ENCODE assay signal across 15 cellular contexts in genomic region chr12:10829994-10830393, GRCh38. TPM values are rescaled to one million over a fixed set of nuclear protein-coding genes. Genes with fewer than 3 reads are reported as not detected.
DNase-seq lines count a peak whose midpoint lies in the region; ATAC-seq and TF ChIP-seq lines count a peak whose summit lies in the region.
"Had no signal": no experiment of that assay in that cellular context is flagged by ENCODE, and none has a peak within 500 bp of the region (broad histone marks: within the 10 kb centered on the region; RNA-seq: fewer than 3 reads in every experiment).

No MANE protein-coding gene starts in this region.

- intact Hi-C loops in heart left ventricle (cut with DNase I): no loop called here

- H3K27me3 ChIP-seq in adipocyte (replicated peaks; ENCODE audit: control insufficient read depth, insufficient read depth, low read length) (no peaks in the 10 kb centered on the region), heart left ventricle (no peaks in the 10 kb centered on the region)

- 90 to 99% (median 97%) methylated on average over 1 of the region's 1 CpG for WGBS in heart left ventricle, 4 donors

- TF ChIP-seq POLR2A in heart left ventricle (IDR thresholded peaks at IDR 0.05): no peak

- H3K9me3 ChIP-seq in adipocyte (ENCODE audit: control insufficient read depth, low read length) (no peaks in the 10 kb centered on the region), heart left ventricle (no peaks in the 10 kb centered on the region)
- H3K9me3 ChIP-seq: SK-N-SH had no signal

- no peak for TF ChIP-seq CTCF in AG10803 (conservative IDR thresholded peaks at IDR 0.05; ENCODE audit: low read length)
- TF ChIP-seq CTCF in fibroblast of the aortic adventitia (IDR thresholded peaks at IDR 0.05; ENCODE audit: insufficient read depth, low read length): no peak
- TF ChIP-seq CTCF in heart left ventricle (IDR thresholded peaks at IDR 0.05): no peak

- H3K4me1 ChIP-seq in adipocyte (ENCODE audit: control insufficient read depth, insufficient read depth, low read length) (no peaks in the 10 kb centered on the region), heart left ventricle (no peaks in the 10 kb centered on the region)

- ATAC-seq in heart left ventricle: no peak

- DNase-seq in AG10803 (ENCODE audit: low read depth) (peak; percentile 51), adipocyte (ENCODE audit: low read depth) (peak; percentile 35), fibroblast of the aortic adventitia (ENCODE audit: low read depth) (peak; percentile 7), NCI-H1436 (lab: John Stamatoyannopoulos, UW) (no peak), heart left ventricle (no peak), SKM-1 treated with dmso at 0.1 percent for 144 hours (lab: John Stamatoyannopoulos, UW; ENCODE audit: unreplicated experiment) (no peak)
- DNase-seq: AML-193, COR-L47, H9, NCI-H187 treated with DMSO at 0.1 percent for 48 hours, NCI-H446, NCI-H69, Right ventricle myocardium superior, SK-N-SH had no signal

- H3K27ac ChIP-seq in heart left ventricle: no peak overlapping the region

- H3K4me3 ChIP-seq in AG10803 (ENCODE audit: low read length) (no peak overlapping the region), adipocyte (ENCODE audit: low read length) (no peak overlapping the region), fibroblast of the aortic adventitia (ENCODE audit: low read depth, low read length) (no peak overlapping the region), heart left ventricle (no peak overlapping the region)

- H3K36me3 ChIP-seq in adipocyte (ENCODE audit: control insufficient read depth, insufficient read depth, low read length, severe bottlenecking) (no peaks in the 10 kb centered on the region), heart left ventricle (no peaks in the 10 kb centered on the region)

- H3K9ac ChIP-seq in adipocyte (ENCODE audit: low read length): no peak overlapping the region
- H3K9ac ChIP-seq: SK-N-SH had no signal

RNA-seq across cellular contexts. Expression of gene TAS2R10, which starts 3.8 kb away (rescaled TPM):
- 2.3 TPM in 1 of 2 replicates, not detected in the other for total RNA-seq in fibroblast of the aortic adventitia (ENCODE audit: low replicate concordance)
- under 1 TPM in 3 of 9 donors, not detected in 6; 0.37 to 0.51 (median 0.41) TPM for total RNA-seq in heart left ventricle
- not detected for polyA plus RNA-seq in heart left ventricle
- total RNA-seq: Right ventricle myocardium superior had no signal

RNA-seq across cellular contexts. Expression of gene PRR4, which starts 19.3 kb away (rescaled TPM):
- total RNA-seq in fibroblast of the aortic adventitia (ENCODE audit: low replicate concordance): 3.4 and 7.1 TPM in 2 replicates
- 1 to 10 TPM in 6 of 9 donors, under 1 TPM in 1, not detected in 2; 0.85 to 3.9 (median 1.7) TPM for total RNA-seq in heart left ventricle
- 1 to 10 TPM; 2.9 to 5.5 TPM for polyA plus RNA-seq in heart left ventricle

RNA-seq across cellular contexts. Expression of gene TAS2R9, which starts 20.0 kb away (rescaled TPM):
- 0.09 TPM in 1 of 2 replicates, not detected in the other for total RNA-seq in fibroblast of the aortic adventitia (ENCODE audit: low replicate concordance)
- under 1 TPM in 1 of 9 donors, not detected in 8; 0.27 TPM for total RNA-seq in heart left ventricle
- polyA plus RNA-seq in heart left ventricle: not detected
- total RNA-seq: H9 had no signal
- polyA plus RNA-seq: SK-N-SH had no signal

RNA-seq across cellular contexts. Expression of gene TAS2R8, which starts 22.9 kb away (rescaled TPM):
- total RNA-seq in fibroblast of the aortic adventitia (ENCODE audit: low replicate concordance): 0.45 TPM in 1 of 2 replicates, not detected in the other
- total RNA-seq in heart left ventricle: under 1 TPM in 1 of 9 donors, not detected in 8; 0.50 TPM
- not detected for polyA plus RNA-seq in heart left ventricle
- total RNA-seq: H9, LHCN-M2, Right ventricle myocardium superior had no signal
- polyA plus RNA-seq: SK-N-SH had no signal

RNA-seq across cellular contexts. Expression of gene TAS2R7, which starts 27.6 kb away (rescaled TPM):
- 0.18 TPM in 1 of 2 replicates, not detected in the other for total RNA-seq in fibroblast of the aortic adventitia (ENCODE audit: low replicate concordance)
- total RNA-seq in heart left ventricle: not detected
- polyA plus RNA-seq in heart left ventricle: not detected
- total RNA-seq: H9, LHCN-M2, Right ventricle myocardium superior had no signal
- polyA plus RNA-seq: SK-N-SH had no signal

Comparison
In these comparisons a context has a peak if more than half of its experiments do, and no peak if none do; other contexts are left out.
1. DNase-seq: peak in AG10803 (single experiment), adipocyte (single experiment) and fibroblast of the aortic adventitia (single experiment); none in NCI-H1436 (single experiment), heart left ventricle (0 of 5) and SKM-1 treated with dmso at 0.1 percent for 144 hours (single experiment).